8 cellular contexts compared by ENCODE assay signal in genomic region chr6:16762547-16763477, GRCh38. TPM values are rescaled to one million over a fixed set of nuclear protein-coding genes. Genes with fewer than 3 reads are reported as not detected.
DNase-seq lines count a peak whose midpoint lies in the region; ATAC-seq and TF ChIP-seq lines count a peak whose summit lies in the region.

No MANE protein-coding gene starts in this region.

- peak overlapping the region; percentile 100 for H3K4me3 Mint-ChIP-seq in T-helper 1 cell treated with Interleukin-12 subunit alpha and Interleukin-12 subunit beta and Interleukin-4 antibody, amounts not matched to agents 30 μg/mL and 1 μg/mL, for 36 hours

- no peaks in the 10 kb centered on the region for H3K36me3 ChIP-seq in hepatocyte (replicated peaks; ENCODE audit: insufficient read depth, low read depth)

- peaks cover 61% of the 10 kb centered on the region for H3K4me1 Mint-ChIP-seq in T-helper 1 cell treated with Interleukin-12 subunit alpha and Interleukin-12 subunit beta and Interleukin-4 antibody, amounts not matched to agents 30 μg/mL and 1 μg/mL, for 36 hours (ENCODE audit: low read depth)

- intact Hi-C loops in sciatic nerve (cut with DNase I): loop anchor here (10.0 kb wide), 2 partner anchors 248 to 428 kb away; no protein-coding TSS in a partner anchor

- ATAC-seq in GM21529 (IDR thresholded peaks at IDR 0.05; ENCODE audit: unreplicated experiment): peak; percentile 34
- ATAC-seq in sciatic nerve: peak; percentile 22
- ATAC-seq in HG03196 (IDR thresholded peaks at IDR 0.05; ENCODE audit: unreplicated experiment): no peak

- H3K4me3 ChIP-seq in astrocyte of the cerebellum (ENCODE audit: low read depth, low read length): peak overlapping the region; percentile 90
- H3K4me3 ChIP-seq in hepatocyte: peak overlapping the region; percentile 56

- H3K27ac Mint-ChIP-seq in T-helper 1 cell treated with Interleukin-12 subunit alpha and Interleukin-12 subunit beta and Interleukin-4 antibody, amounts not matched to agents 30 μg/mL and 1 μg/mL, for 36 hours: peak overlapping the region; percentile 100

- H3K9me2 ChIP-seq in hepatocyte (replicated peaks; ENCODE audit: insufficient read depth): no peaks in the 10 kb centered on the region

- peaks cover 18% of the 10 kb centered on the region for H3K4me1 ChIP-seq in hepatocyte (ENCODE audit: insufficient read depth)

- peaks cover 3% of the 10 kb centered on the region for H4K20me1 ChIP-seq in hepatocyte (ENCODE audit: insufficient read depth, poor library complexity, severe bottlenecking)

- peak; percentile 50 for DNase-seq in ELF-1 (ENCODE audit: low read depth, low spot score)
- peak; percentile 87 for DNase-seq in LHCN-M2 (ENCODE audit: low read depth)
- no peak for DNase-seq in astrocyte of the cerebellum (ENCODE audit: low read depth)
- DNase-seq in hepatocyte (ENCODE audit: low spot score): peak; percentile 74
- peak; percentile 74 for DNase-seq in sciatic nerve (ENCODE audit: low spot score)

- peaks cover 21% of the 10 kb centered on the region for H3K36me3 Mint-ChIP-seq in T-helper 1 cell treated with Interleukin-12 subunit alpha and Interleukin-12 subunit beta and Interleukin-4 antibody, amounts not matched to agents 30 μg/mL and 1 μg/mL, for 36 hours (ENCODE audit: low read depth)

- in situ Hi-C loops in astrocyte of the cerebellum (cut with HindIII; ENCODE audit: low sequenced_read_pairs): loop anchor here (10.0 to 25.0 kb wide), 2 partner anchors 192 to 251 kb away; no protein-coding TSS in a partner anchor

- peak overlapping the region; percentile 88 for H3K4me2 ChIP-seq in hepatocyte

- peak overlapping the region; percentile 94 for H3K27ac ChIP-seq in hepatocyte

- no peaks in the 10 kb centered on the region for H3K9me3 Mint-ChIP-seq in T-helper 1 cell treated with Interleukin-12 subunit alpha and Interleukin-12 subunit beta and Interleukin-4 antibody, amounts not matched to agents 30 μg/mL and 1 μg/mL, for 36 hours

- peaks cover 14% of the 10 kb centered on the region for H3K79me2 ChIP-seq in hepatocyte

- no peaks in the 10 kb centered on the region for H3K27me3 ChIP-seq in hepatocyte

- H3K27me3 Mint-ChIP-seq in T-helper 1 cell treated with Interleukin-12 subunit alpha and Interleukin-12 subunit beta and Interleukin-4 antibody, amounts not matched to agents 30 μg/mL and 1 μg/mL, for 36 hours (ENCODE audit: low read depth): no peaks in the 10 kb centered on the region

- no peaks in the 10 kb centered on the region for H3K9me3 ChIP-seq in hepatocyte (ENCODE audit: low read depth)

- H2AFZ ChIP-seq in hepatocyte: peak overlapping the region; percentile 65

- TF ChIP-seq CTCF in astrocyte of the cerebellum (IDR thresholded peaks at IDR 0.05; ENCODE audit: low read depth, low read length, missing control alignments) (peak; percentile 86), hepatocyte (IDR thresholded peaks at IDR 0.05; ENCODE audit: poor library complexity) (peak; percentile 75)

- 3% methylated on average over 32 of the region's 32 CpGs for WGBS in hepatocyte (ENCODE audit: low lambda C conversion rate, missing lambda C conversion rate)

RNA-seq across cellular contexts. Expression of gene ATXN1, which starts 1.6 kb away (rescaled TPM):
- 8.2 and 9.9 TPM in 2 replicates for total RNA-seq in LHCN-M2 (2014; rRNA removed)
- polyA plus RNA-seq in LHCN-M2 (2012): 5.8 TPM
- 28.7 and 32.6 TPM in 2 replicates for total RNA-seq in hepatocyte
- polyA plus RNA-seq in hepatocyte: 14.7 and 16.3 TPM in 2 replicates
- total RNA-seq in sciatic nerve: 70.0 TPM
